ENCODE assay signal across 10 cellular contexts in genomic region chr5:143311428-143311827, GRCh38.
A peak's percentile ranks its signal among the peaks of the same experiment; 100 is the strongest.
DNase-seq lines count a peak whose midpoint lies in the region; ATAC-seq and TF ChIP-seq lines count a peak whose summit lies in the region.
"Had no signal": no experiment of that assay in that cellular context is flagged by ENCODE, and none has a peak within 500 bp of the region (broad histone marks: within the 10 kb centered on the region; RNA-seq: fewer than 3 reads in every experiment).

No MANE protein-coding gene starts in this region.

- TF ChIP-seq POLR2A in NB4 (IDR thresholded peaks at IDR 0.05; ENCODE audit: extremely low read depth, insufficient read length): no peak

- H3K4me3 Mint-ChIP-seq in WTC11: no peak overlapping the region

- H3K27ac ChIP-seq in psoas muscle (peak overlapping the region; percentile 54), caudate nucleus (ENCODE audit: low read depth, low read length) (no peak overlapping the region)
- H3K27ac ChIP-seq: spleen had no signal

- CTCF ChIA-PET in WTC11 (lab: Charles Lee): no interaction called here

- H3K36me3 Mint-ChIP-seq in WTC11: peaks cover 3% of the 10 kb centered on the region; the same call in 1 of the 2 replicates

- intact Hi-C loops in psoas muscle (cut with DNase I): loop anchor here in 1 of 2 donors (10.0 kb wide), 1 partner anchor 63 kb away; no protein-coding TSS in a partner anchor

- H3K4me3 ChIP-seq in NB4 (ENCODE audit: low read depth, low read length): no peak overlapping the region
- no peak overlapping the region for H3K4me3 ChIP-seq in psoas muscle
- H3K4me3 ChIP-seq: spleen had no signal

- TF ChIP-seq CTCF in NB4 (IDR thresholded peaks at IDR 0.05; ENCODE audit: low read depth, low read length): no peak
- no peak for TF ChIP-seq CTCF in psoas muscle (IDR thresholded peaks at IDR 0.05)
- no peak for TF ChIP-seq CTCF in WTC11 (IDR thresholded peaks at IDR 0.05)

- H3K27me3 Mint-ChIP-seq in WTC11 (ENCODE audit: low read depth): no peaks in the 10 kb centered on the region

- in situ Hi-C loops in G401 (cut with HindIII; ENCODE audit: low sequenced_read_pairs): no loop called here

- H3K36me3 ChIP-seq in psoas muscle (ENCODE audit: insufficient read depth in 1 of 2, low read depth in 1 of 2): peaks cover 8 to 61% of the 10 kb centered on the region in 2 donors

- POLR2A ChIA-PET in WTC11 (lab: Charles Lee): no interaction called here

- ATAC-seq in psoas muscle: peak; percentile 59 to 80 (median 72)
- ATAC-seq in WTC11: no peak

- H3K9me3 Mint-ChIP-seq in WTC11: no peaks in the 10 kb centered on the region

- WGBS in psoas muscle, 3 donors: 69 to 74% (median 70%) methylated on average over 5 of the region's 5 CpGs

- peaks cover 45% of the 10 kb centered on the region for H3K4me1 ChIP-seq in psoas muscle

- no peaks in the 10 kb centered on the region for H3K4me1 Mint-ChIP-seq in WTC11

- peak; percentile 11 for DNase-seq in GM03348 (ENCODE audit: low spot score)
- peak; percentile 35 for DNase-seq in NB4 (ENCODE audit: low read depth)
- DNase-seq in dermis microvascular lymphatic vessel endothelial cell (ENCODE audit: low read depth in 2 of 2): peak; percentile 32 to 86
- no peak for DNase-seq in psoas muscle
- no peak for DNase-seq in G401 (ENCODE audit: low spot score)
- DNase-seq in WTC11 (ENCODE audit: low spot score): no peak
- no peak for DNase-seq in caudate nucleus (lab: John Stamatoyannopoulos, UW)
- no peak for DNase-seq in ecto neural progenitor cell (ENCODE audit: low spot score)
- DNase-seq: NCI-H446 treated with DMSO at 0.1 percent for 48 hours, spleen had no signal

- no peak overlapping the region for H3K27ac Mint-ChIP-seq in WTC11

- no peaks in the 10 kb centered on the region for H3K27me3 ChIP-seq in psoas muscle (ENCODE audit: insufficient read depth in 3 of 3, low read length in 2 of 3)
- H3K27me3 ChIP-seq: spleen had no signal

- no peaks in the 10 kb centered on the region for H3K9me3 ChIP-seq in psoas muscle
- H3K9me3 ChIP-seq: spleen had no signal

TF ChIP-seq in WTC11, 78 proteins besides CTCF, POLR2A, EP300 and RAD21:
- TF ChIP-seq ZNF219 (CRISPR knock-in tag; IDR thresholded peaks at IDR 0.05; ENCODE audit: borderline replicate concordance) (no peak), NFATC4 (CRISPR knock-in tag; IDR thresholded peaks at IDR 0.05) (no peak), CDX4 (CRISPR knock-in tag; IDR thresholded peaks at IDR 0.05; ENCODE audit: borderline replicate concordance) (no peak), ZNF423 (CRISPR knock-in tag; IDR thresholded peaks at IDR 0.05) (no peak), IRF1 (CRISPR knock-in tag; IDR thresholded peaks at IDR 0.05) (no peak), KAT7 (CRISPR knock-in tag; IDR thresholded peaks at IDR 0.05; ENCODE audit: borderline replicate concordance) (no peak), ZNF232 (CRISPR knock-in tag; IDR thresholded peaks at IDR 0.05) (no peak), PREB (CRISPR knock-in tag; IDR thresholded peaks at IDR 0.05; ENCODE audit: borderline replicate concordance) (no peak), ZNF317 (CRISPR knock-in tag; IDR thresholded peaks at IDR 0.05; ENCODE audit: borderline replicate concordance, low read depth) (no peak), E2F1 (CRISPR knock-in tag; IDR thresholded peaks at IDR 0.05) (no peak), STAT6 (CRISPR knock-in tag; conservative IDR thresholded peaks at IDR 0.05; ENCODE audit: low read depth) (no peak)

Comparison
In these comparisons a context has a peak if more than half of its experiments do, and no peak if none do; other contexts are left out.
1. DNase-seq: peak in GM03348 (single experiment), NB4 (single experiment) and dermis microvascular lymphatic vessel endothelial cell (2 of 2); none in psoas muscle (0 of 2), G401 (single experiment), WTC11 (single experiment), caudate nucleus (0 of 61) and ecto neural progenitor cell (single experiment).